ENCODE assay signal across 12 cellular contexts in genomic region chr9:70954126-70954525, GRCh38.
DNase-seq lines count a peak whose midpoint lies in the region; ATAC-seq, FAIRE-seq and TF ChIP-seq lines count a peak whose summit lies in the region.
"Had no signal": no experiment of that assay in that cellular context is flagged by ENCODE, and none has a peak within 500 bp of the region (broad histone marks: within the 10 kb centered on the region; RNA-seq: fewer than 3 reads in every experiment).

No MANE protein-coding gene starts in this region.

- TF ChIP-seq CTCF in AG09309 (IDR thresholded peaks at IDR 0.05; ENCODE audit: control insufficient read depth, insufficient read depth, low read depth, low read length, missing control alignments) (no peak), chondrocyte (IDR thresholded peaks at IDR 0.05) (no peak), left lung (IDR thresholded peaks at IDR 0.05) (no peak), HepG2 (CRISPR knock-in tag; IDR thresholded peaks at IDR 0.05) (no peak)

- FAIRE-seq in frontal cortex (lab: Jason Lieb, UNC) (no peak), HepG2 (lab: Jason Lieb, UNC) (no peak)

- TF ChIP-seq EP300 in HepG2 (IDR thresholded peaks at IDR 0.05; ENCODE audit: low read depth in 2 of 2, low read length in 2 of 2) (no peak), HepG2 (CRISPR knock-in tag; IDR thresholded peaks at IDR 0.05; ENCODE audit: borderline replicate concordance) (no peak)

- TF ChIP-seq RAD21 in HepG2 (CRISPR knock-in tag; IDR thresholded peaks at IDR 0.05), result no peak

- H3K36me3 ChIP-seq in HUES64 (ENCODE audit: insufficient read depth, low read length), result no peaks in the 10 kb centered on the region
- H3K36me3 ChIP-seq in left lung, result no peaks in the 10 kb centered on the region
- no peaks in the 10 kb centered on the region for H3K36me3 ChIP-seq in HepG2 (replicated peaks in 1 of 2; ENCODE audit: control insufficient read depth in 1 of 2, insufficient read depth in 2 of 2, low read length in 2 of 2)
- H3K36me3 ChIP-seq: gastroesophageal sphincter had no signal

- no peak for TF ChIP-seq POLR2A in HepG2 (IDR thresholded peaks at IDR 0.05; ENCODE audit: insufficient read depth in 1 of 2, low read depth in 2 of 2, low read length in 2 of 2)

- peak overlapping the region; percentile 76 for H3K27ac Mint-ChIP-seq in chondrocyte (ENCODE audit: unreplicated experiment)
- H3K27ac Mint-ChIP-seq: CD4-positive, CD25-positive, alpha-beta regulatory T cell; natural killer cell treated with Interleukin-12 subunit alpha and Interleukin-12 subunit beta and Interleukin-15 and Interleukin-18, amount 100 ng/mL, for 72 hours had no signal

- H3K4me1 ChIP-seq in HUES64 (ENCODE audit: insufficient read depth, low read length) (peaks cover 24% of the 10 kb centered on the region; the same call in 1 of the 2 replicates), left lung (peaks cover 0 to 5% of the 10 kb centered on the region in 2 donors), HepG2 (ENCODE audit: insufficient read depth, low read length) (no peaks in the 10 kb centered on the region)
- H3K4me1 ChIP-seq: gastroesophageal sphincter had no signal

- peak; percentile 82 for DNase-seq in AG09309 (ENCODE audit: low read depth)
- no peak for DNase-seq in chondrocyte (ENCODE audit: low spot score)
- no peak for DNase-seq in left lung
- no peak for DNase-seq in frontal cortex (ENCODE audit: low spot score in 2 of 2)
- no peak for DNase-seq in HepG2 (ENCODE audit: low spot score)
- DNase-seq in KBM-7, result no peak
- DNase-seq in NCI-H774 (lab: John Stamatoyannopoulos, UW), result no peak
- DNase-seq: activated naive CD4-positive, alpha-beta T cell; CD4-positive, CD25-positive, alpha-beta regulatory T cell had no signal

- BruUV-seq in HepG2 (replicated peaks; lab: Mats Ljungman, UMichigan), result no TSS peak

- H3K9ac ChIP-seq in HUES64 (ENCODE audit: low read depth, low read length), result peak overlapping the region; percentile 22; the same call in 1 of the 2 replicates
- no peak overlapping the region for H3K9ac ChIP-seq in HepG2 (ENCODE audit: insufficient read depth, low read depth, low read length)

- no peaks in the 10 kb centered on the region for H3K9me3 Mint-ChIP-seq in chondrocyte (ENCODE audit: low read depth)
- H3K9me3 Mint-ChIP-seq: natural killer cell treated with Interleukin-12 subunit alpha and Interleukin-12 subunit beta and Interleukin-15 and Interleukin-18, amount 100 ng/mL, for 72 hours had no signal

- ATAC-seq in left lung, result peak; percentile 94
- ATAC-seq in HepG2, result no peak
- ATAC-seq: gastroesophageal sphincter; natural killer cell treated with Interleukin-12 subunit alpha and Interleukin-12 subunit beta and Interleukin-15 and Interleukin-18, amount 100 ng/mL, for 72 hours had no signal

- H3K27me3 Mint-ChIP-seq in chondrocyte (ENCODE audit: low read depth), result no peaks in the 10 kb centered on the region
- H3K27me3 Mint-ChIP-seq: CD4-positive, CD25-positive, alpha-beta regulatory T cell; natural killer cell treated with Interleukin-12 subunit alpha and Interleukin-12 subunit beta and Interleukin-15 and Interleukin-18, amount 100 ng/mL, for 72 hours had no signal

- no peak overlapping the region for H2AFZ ChIP-seq in HepG2 (ENCODE audit: low read length)

- no peaks in the 10 kb centered on the region for H3K79me2 ChIP-seq in HepG2 (ENCODE audit: insufficient read depth, low read length)

- no peak overlapping the region for H3K4me3 ChIP-seq in AG09309 (ENCODE audit: control insufficient read depth, low read depth, low read length)
- H3K4me3 ChIP-seq in HUES64 (ENCODE audit: low read length), result no peak overlapping the region; the same call in 1 of the 2 replicates
- H3K4me3 ChIP-seq in left lung, result no peak overlapping the region
- H3K4me3 ChIP-seq in HepG2 (replicated peaks in 1 of 3; ENCODE audit: insufficient read depth in 1 of 3, low read depth in 2 of 3, low read length in 3 of 3), result no peak overlapping the region
- H3K4me3 ChIP-seq: gastroesophageal sphincter had no signal

- POLR2A ChIA-PET in HepG2 (lab: Yijun Ruan, JAX), result no interaction called here

- intact Hi-C loops in left lung (cut with DNase I) (no loop called here), HepG2 (cut with micrococcal nuclease; ENCODE audit: unreplicated experiment) (no loop called here)

- no peaks in the 10 kb centered on the region for H3K36me3 Mint-ChIP-seq in chondrocyte (ENCODE audit: low read depth)
- H3K36me3 Mint-ChIP-seq: CD4-positive, CD25-positive, alpha-beta regulatory T cell; natural killer cell treated with Interleukin-12 subunit alpha and Interleukin-12 subunit beta and Interleukin-15 and Interleukin-18, amount 100 ng/mL, for 72 hours had no signal

- no peaks in the 10 kb centered on the region for H4K20me1 ChIP-seq in HepG2 (ENCODE audit: insufficient read depth, low read length)

- H3K27me3 ChIP-seq in HUES64 (ENCODE audit: insufficient read depth, low read length), result no peaks in the 10 kb centered on the region
- no peaks in the 10 kb centered on the region for H3K27me3 ChIP-seq in left lung
- no peaks in the 10 kb centered on the region for H3K27me3 ChIP-seq in HepG2 (ENCODE audit: control insufficient read depth in 1 of 2, insufficient read depth in 2 of 2, low read length in 2 of 2)
- H3K27me3 ChIP-seq: gastroesophageal sphincter had no signal

- H3K27ac ChIP-seq in HUES64 (ENCODE audit: low read depth, low read length) (peak overlapping the region; percentile 61), left lung (peak overlapping the region in 1 of 2 donors; percentile 23), HepG2 (ENCODE audit: extremely low read length, insufficient read depth, low read length) (no peak overlapping the region)
- H3K27ac ChIP-seq: gastroesophageal sphincter had no signal

- H3K4me3 Mint-ChIP-seq in chondrocyte (ENCODE audit: unreplicated experiment), result no peak overlapping the region
- H3K4me3 Mint-ChIP-seq: CD4-positive, CD25-positive, alpha-beta regulatory T cell; natural killer cell treated with Interleukin-12 subunit alpha and Interleukin-12 subunit beta and Interleukin-15 and Interleukin-18, amount 100 ng/mL, for 72 hours had no signal

- CTCF ChIA-PET in HepG2 (lab: Yijun Ruan, JAX; ENCODE audit: low intra/inter-chr PET ratio, low total read pairs), result no interaction called here

- peaks cover 34% of the 10 kb centered on the region for H3K4me1 Mint-ChIP-seq in chondrocyte (ENCODE audit: low read depth)
- H3K4me1 Mint-ChIP-seq: CD4-positive, CD25-positive, alpha-beta regulatory T cell had no signal

- in situ Hi-C loops in HepG2 (cut with HindIII; ENCODE audit: extremely low pct_ligation_motif_present, low pct_unique_long_range_greater_than_20kb), result no loop called here
- in situ Hi-C loops in KBM-7 (cut with MboI; ENCODE audit: low pct_unique_long_range_greater_than_20kb, low sequenced_read_pairs), result no loop called here

- WGBS in HUES64, result 53% methylated on average over 1 of the region's 1 CpG
- WGBS in HepG2 (ENCODE audit: low lambda C conversion rate), result 25% methylated on average over 1 of the region's 1 CpG

- no peak overlapping the region for H3K4me2 ChIP-seq in HepG2 (ENCODE audit: low read depth, low read length)

- H3K9me3 ChIP-seq in HUES64 (ENCODE audit: insufficient read depth, low read depth, low read length) (no peaks in the 10 kb centered on the region), left lung (no peaks in the 10 kb centered on the region), HepG2 (ENCODE audit: low read length) (no peaks in the 10 kb centered on the region)
- H3K9me3 ChIP-seq: gastroesophageal sphincter had no signal

TF ChIP-seq in HepG2, 621 proteins besides CTCF, POLR2A, EP300 and RAD21 (continues in another document):
- TF ChIP-seq ZNF124 (CRISPR knock-in tag; IDR thresholded peaks at IDR 0.05) (no peak), ZNF383 (CRISPR knock-in tag; IDR thresholded peaks at IDR 0.05; ENCODE audit: borderline replicate concordance) (no peak), ZNF282 (IDR thresholded peaks at IDR 0.05; ENCODE audit: partially characterized antibody) (no peak), SETDB1 (CRISPR knock-in tag; IDR thresholded peaks at IDR 0.05; ENCODE audit: borderline replicate concordance) (no peak), ZNF792 (CRISPR knock-in tag; IDR thresholded peaks at IDR 0.05) (no peak), ARNTL (CRISPR knock-in tag; IDR thresholded peaks at IDR 0.05) (no peak), TEAD2 (CRISPR knock-in tag; IDR thresholded peaks at IDR 0.05) (no peak), ZNF660 (CRISPR knock-in tag; IDR thresholded peaks at IDR 0.05; ENCODE audit: borderline replicate concordance, low read depth) (no peak), NRL (CRISPR knock-in tag; IDR thresholded peaks at IDR 0.05; ENCODE audit: borderline replicate concordance) (no peak), FLYWCH1 (CRISPR knock-in tag; IDR thresholded peaks at IDR 0.05) (no peak), ZNF800 (CRISPR knock-in tag; IDR thresholded peaks at IDR 0.05) (no peak), ZNF251 (CRISPR knock-in tag; IDR thresholded peaks at IDR 0.05) (no peak), ZNF30 (CRISPR knock-in tag; IDR thresholded peaks at IDR 0.05) (no peak), PCBP1 (IDR thresholded peaks at IDR 0.05; ENCODE audit: borderline replicate concordance, low read depth, low read length) (no peak), MATR3 (CRISPR knock-in tag; IDR thresholded peaks at IDR 0.05) (no peak)
